ENCODE assay signal across 2 cellular contexts in genomic region chr15:61318276-61318675, GRCh38.
TF ChIP-seq lines count a peak whose summit lies in the region.

No MANE protein-coding gene starts in this region.

TF ChIP-seq in SK-N-SH, 30 proteins besides CTCF, POLR2A, EP300 and RAD21 (continued from another document):
- TF ChIP-seq USF1 (IDR thresholded peaks at IDR 0.05; ENCODE audit: borderline replicate concordance, low read depth) (no peak), REST (IDR thresholded peaks at IDR 0.05; ENCODE audit: low read depth, low read length) (no peak), EZH2phosphoT487 (IDR thresholded peaks at IDR 0.05; ENCODE audit: borderline replicate concordance, low read depth) (no peak), TAF1 (IDR thresholded peaks at IDR 0.05; ENCODE audit: borderline replicate concordance, low read depth, low read length) (no peak), FOXJ3 (CRISPR knock-in tag; IDR thresholded peaks at IDR 0.05) (no peak), IRF3 (IDR thresholded peaks at IDR 0.05; ENCODE audit: low read depth, low read length) (no peak), JUND (IDR thresholded peaks at IDR 0.05) (no peak), YY1 (IDR thresholded peaks at IDR 0.05; ENCODE audit: low read depth) (no peak), FOSL2 (IDR thresholded peaks at IDR 0.05; ENCODE audit: borderline replicate concordance, low read depth) (no peak), SMC3 (IDR thresholded peaks at IDR 0.05; ENCODE audit: low read depth, low read length) (no peak), RCOR1 (IDR thresholded peaks at IDR 0.05; ENCODE audit: low read length) (no peak), RXRA (IDR thresholded peaks at IDR 0.05; ENCODE audit: borderline replicate concordance, low read depth) (no peak), ELF1 (IDR thresholded peaks at IDR 0.05) (no peak)

TF ChIP-seq in SK-N-SH treated with all-trans-retinoic acid at 6 μM for 48 hours, 23 proteins besides CTCF, POLR2A, EP300 and RAD21 (continued from another document):
- no peak for TF ChIP-seq CSRNP3 (CRISPR knock-in tag; IDR thresholded peaks at IDR 0.05)
- TF ChIP-seq ZNF8 (CRISPR knock-in tag; IDR thresholded peaks at IDR 0.05) = no peak
- no peak for TF ChIP-seq ZNF565 (CRISPR knock-in tag; conservative IDR thresholded peaks at IDR 0.05; ENCODE audit: low read depth)
- TF ChIP-seq RARB (CRISPR knock-in tag; IDR thresholded peaks at IDR 0.05) = no peak
- no peak for TF ChIP-seq CSDC2 (CRISPR knock-in tag; IDR thresholded peaks at IDR 0.05)
- TF ChIP-seq TCF4 (CRISPR knock-in tag; IDR thresholded peaks at IDR 0.05; ENCODE audit: borderline replicate concordance) = no peak
- TF ChIP-seq PPARA (CRISPR knock-in tag; IDR thresholded peaks at IDR 0.05; ENCODE audit: borderline replicate concordance) = no peak
- TF ChIP-seq SNAI2 (CRISPR knock-in tag; IDR thresholded peaks at IDR 0.05) = no peak
- TF ChIP-seq TOX (CRISPR knock-in tag; IDR thresholded peaks at IDR 0.05; ENCODE audit: borderline replicate concordance) = no peak
- TF ChIP-seq ZNF70 (CRISPR knock-in tag; IDR thresholded peaks at IDR 0.05) = no peak
- TF ChIP-seq OSR1 (CRISPR knock-in tag; IDR thresholded peaks at IDR 0.05) = no peak
- TF ChIP-seq ARNTL (CRISPR knock-in tag; IDR thresholded peaks at IDR 0.05; ENCODE audit: borderline replicate concordance, low read depth) = no peak
- TF ChIP-seq PATZ1 (CRISPR knock-in tag; IDR thresholded peaks at IDR 0.05; ENCODE audit: borderline replicate concordance) = no peak
- TF ChIP-seq ZFP3 (CRISPR knock-in tag; IDR thresholded peaks at IDR 0.05) = no peak
- TF ChIP-seq ESRRG (CRISPR knock-in tag; IDR thresholded peaks at IDR 0.05) = no peak
- TF ChIP-seq ZC3H10 (CRISPR knock-in tag; IDR thresholded peaks at IDR 0.05) = no peak
